ENCODE assay signal across 8 cellular contexts in genomic region chr17:42133461-42134041, GRCh38. TPM values are rescaled to one million over a fixed set of nuclear protein-coding genes. Genes with fewer than 3 reads are reported as not detected.
DNase-seq lines count a peak whose midpoint lies in the region; ATAC-seq, FAIRE-seq and TF ChIP-seq lines count a peak whose summit lies in the region.

No MANE protein-coding gene starts in this region.

- no peak overlapping the region for H3K9ac ChIP-seq in DND-41 (ENCODE audit: low read depth, low read length)
- H3K9ac ChIP-seq in colonic mucosa (ENCODE audit: low read depth in 2 of 2, low read length in 2 of 2) = peak overlapping the region in 1 of 2 donors; percentile 72

- intact Hi-C loops in colonic mucosa (cut with DNase I) = no loop called here

- no peaks in the 10 kb centered on the region for H3K9me3 ChIP-seq in DND-41 (ENCODE audit: insufficient read depth, low read length, severe bottlenecking)
- H3K9me3 ChIP-seq in colonic mucosa = no peaks in the 10 kb centered on the region
- no peaks in the 10 kb centered on the region for H3K9me3 ChIP-seq in small intestine (ENCODE audit: control insufficient read depth, low read depth)

- H3K27ac ChIP-seq in DND-41 (ENCODE audit: low read length) (no peak overlapping the region), colonic mucosa (peak overlapping the region; percentile 78), small intestine (ENCODE audit: low read depth in 1 of 2, low read length in 1 of 2) (peak overlapping the region; percentile 46 to 60)

- H3K36me3 ChIP-seq in DND-41 (ENCODE audit: insufficient read depth, low read length) (peaks cover 73% of the 10 kb centered on the region), colonic mucosa (peaks cover 15% of the 10 kb centered on the region), small intestine (ENCODE audit: control insufficient read depth in 2 of 2, insufficient read depth in 2 of 2, low read length in 2 of 2) (peaks cover 4 to 12% of the 10 kb centered on the region in 2 donors)

- no peak overlapping the region for H3K4me2 ChIP-seq in DND-41 (ENCODE audit: insufficient read depth, low read length)

- no peak for TF ChIP-seq CTCF in DND-41 (IDR thresholded peaks at IDR 0.05; ENCODE audit: borderline replicate concordance, extremely low read depth, low read length, poor library complexity, severe bottlenecking)
- no peak for TF ChIP-seq CTCF in colonic mucosa (IDR thresholded peaks at IDR 0.05)

- H3K4me3 ChIP-seq in DND-41 (ENCODE audit: low read depth in 1 of 2, low read length in 2 of 2) (no peak overlapping the region), colonic mucosa (no peak overlapping the region), small intestine (ENCODE audit: low read depth in 1 of 2, low read length in 2 of 2) (no peak overlapping the region)

- ATAC-seq in DND-41 (ENCODE audit: insufficient read depth, low read depth) = peak; percentile 77
- peak; percentile 42 for ATAC-seq in HG02588 (IDR thresholded peaks at IDR 0.05; ENCODE audit: unreplicated experiment)
- ATAC-seq in HG03378 (IDR thresholded peaks at IDR 0.05; ENCODE audit: unreplicated experiment) = no peak
- no peak for ATAC-seq in HG03565 (IDR thresholded peaks at IDR 0.05; ENCODE audit: unreplicated experiment)

- FAIRE-seq in small intestine (lab: Jason Lieb, UNC) = no peak

- WGBS in small intestine, 3 donors = 7 to 31% (median 19%) methylated on average over 4 of the region's 4 CpGs

- H3K4me1 ChIP-seq in DND-41 (ENCODE audit: insufficient read depth, low read length) (0 out of 2 replicates have a peak, but pooled peaks cover 3% of the 10 kb centered on the region), colonic mucosa (peaks cover 47% of the 10 kb centered on the region), small intestine (ENCODE audit: control insufficient read depth in 2 of 2, insufficient read depth in 1 of 2, low read depth in 1 of 2, low read length in 1 of 2) (peaks cover 9 to 10% of the 10 kb centered on the region in 2 donors)

- peaks cover 87% of the 10 kb centered on the region for H3K79me2 ChIP-seq in DND-41 (ENCODE audit: insufficient read depth, low read length)

- H2AFZ ChIP-seq in DND-41 (ENCODE audit: low read depth, low read length) = no peak overlapping the region

- peaks cover 69% of the 10 kb centered on the region for H4K20me1 ChIP-seq in DND-41 (ENCODE audit: insufficient read depth, low read length)

- peak; percentile 68 for DNase-seq in DND-41
- peak; percentile 96 for DNase-seq in NCI-H69 (lab: John Stamatoyannopoulos, UW)
- DNase-seq in colonic mucosa = no peak
- DNase-seq in small intestine = peak; percentile 48
- DNase-seq in AML-193 (lab: John Stamatoyannopoulos, UW) = no peak

- no peaks in the 10 kb centered on the region for H3K27me3 ChIP-seq in DND-41 (ENCODE audit: insufficient read depth, low read length, poor library complexity)
- H3K27me3 ChIP-seq in colonic mucosa = no peaks in the 10 kb centered on the region
- no peaks in the 10 kb centered on the region for H3K27me3 ChIP-seq in small intestine (ENCODE audit: control insufficient read depth in 2 of 2, insufficient read depth in 2 of 2, low read length in 2 of 2)

RNA-seq across cellular contexts. Expression of gene HSPB9, which starts 10.9 kb away (rescaled TPM):
- total RNA-seq in colonic mucosa = not detected
- polyA plus RNA-seq in small intestine = under 1 TPM in 1 of 3 donors, not detected in 2; 0.04 TPM

RNA-seq across cellular contexts. Expression of gene KAT2A, which starts 12.4 kb away (rescaled TPM):
- total RNA-seq in colonic mucosa = 10 to 100 TPM; 16.9 to 59.8 TPM
- polyA plus RNA-seq in small intestine = 10 to 100 TPM in 2 of 3 donors, 1 to 10 TPM in 1; 8.6 to 39.1 (median 13.4) TPM

RNA-seq across cellular contexts. Expression of gene DHX58, which starts 21.0 kb away (rescaled TPM):
- total RNA-seq in colonic mucosa = 10 to 100 TPM; 10.6 to 11.3 TPM
- polyA plus RNA-seq in small intestine = 10 to 100 TPM; 11.4 to 33.8 (median 15.1) TPM

RNA-seq across cellular contexts. Expression of gene RAB5C, which starts 21.2 kb away (rescaled TPM):
- total RNA-seq in colonic mucosa = 100 to 1,000 TPM; 148 to 171 TPM
- 100 to 1,000 TPM; 177 to 211 (median 210) TPM for polyA plus RNA-seq in small intestine

RNA-seq across cellular contexts. Expression of gene ZNF385C, which starts 35.3 kb away (rescaled TPM):
- under 1 TPM; 0.20 to 0.32 TPM for total RNA-seq in colonic mucosa
- under 1 TPM in 1 of 3 donors, not detected in 2; 0.31 TPM for polyA plus RNA-seq in small intestine

Comparison
In these comparisons a context has a peak if more than half of its experiments do, and no peak if none do; other contexts are left out.
1. ATAC-seq: peak in DND-41 (single experiment) and HG02588 (single experiment); none in HG03378 (single experiment) and HG03565 (single experiment).
2. DNase-seq: peak in DND-41 (single experiment), NCI-H69 (single experiment) and small intestine (single experiment); none in colonic mucosa (single experiment) and AML-193 (0 of 2).